ENCODE assay signal across 8 cellular contexts in genomic region chr3:107598926-107599754, GRCh38.
DNase-seq lines count a peak whose midpoint lies in the region; ATAC-seq and TF ChIP-seq lines count a peak whose summit lies in the region.

No MANE protein-coding gene starts in this region.

- H3K36me3 ChIP-seq in iPS-15b (ENCODE audit: control insufficient read depth, insufficient read depth, low read length), result no peaks in the 10 kb centered on the region

- ATAC-seq in GM19463 (IDR thresholded peaks at IDR 0.05; ENCODE audit: unreplicated experiment) (peak; percentile 93), HG03565 (IDR thresholded peaks at IDR 0.05; ENCODE audit: unreplicated experiment) (peak; percentile 91)

- peak overlapping the region; percentile 70 for H3K9ac ChIP-seq in iPS-15b (ENCODE audit: low read depth, low read length)

- peak overlapping the region; percentile 29 for H3K4me3 ChIP-seq in astrocyte of the spinal cord (ENCODE audit: low read depth, low read length)
- peak overlapping the region; percentile 30 for H3K4me3 ChIP-seq in iPS-15b (ENCODE audit: low read depth, low read length)
- peak overlapping the region; percentile 35 for H3K4me3 ChIP-seq in skeletal muscle cell (ENCODE audit: low read depth, low read length)

- in situ Hi-C loops in astrocyte of the spinal cord (cut with HindIII; ENCODE audit: low sequenced_read_pairs), result no loop called here

- peaks cover 28% of the 10 kb centered on the region for H3K4me1 ChIP-seq in iPS-15b (ENCODE audit: control insufficient read depth, insufficient read depth, low read length)

- H3K27me3 ChIP-seq in iPS-15b (ENCODE audit: control insufficient read depth, insufficient read depth, low read length), result no peaks in the 10 kb centered on the region

- TF ChIP-seq CTCF in astrocyte of the spinal cord (IDR thresholded peaks at IDR 0.05; ENCODE audit: low read depth, low read length), result no peak

- DNase-seq in COLO829 (ENCODE audit: low spot score) (peak; percentile 37), T-helper 1 cell (peak in 3 of 5 donors; percentile 10 to 56 (median 40)), astrocyte of the spinal cord (ENCODE audit: low read depth, low spot score) (peak; percentile 62), skeletal muscle cell (ENCODE audit: low read depth) (peak; percentile 25), NCI-H2029 (lab: John Stamatoyannopoulos, UW) (no peak)

- H3K9me3 ChIP-seq in iPS-15b (ENCODE audit: control insufficient read depth, insufficient read depth, low read length), result no peaks in the 10 kb centered on the region
